In the genomic region with DNA sequence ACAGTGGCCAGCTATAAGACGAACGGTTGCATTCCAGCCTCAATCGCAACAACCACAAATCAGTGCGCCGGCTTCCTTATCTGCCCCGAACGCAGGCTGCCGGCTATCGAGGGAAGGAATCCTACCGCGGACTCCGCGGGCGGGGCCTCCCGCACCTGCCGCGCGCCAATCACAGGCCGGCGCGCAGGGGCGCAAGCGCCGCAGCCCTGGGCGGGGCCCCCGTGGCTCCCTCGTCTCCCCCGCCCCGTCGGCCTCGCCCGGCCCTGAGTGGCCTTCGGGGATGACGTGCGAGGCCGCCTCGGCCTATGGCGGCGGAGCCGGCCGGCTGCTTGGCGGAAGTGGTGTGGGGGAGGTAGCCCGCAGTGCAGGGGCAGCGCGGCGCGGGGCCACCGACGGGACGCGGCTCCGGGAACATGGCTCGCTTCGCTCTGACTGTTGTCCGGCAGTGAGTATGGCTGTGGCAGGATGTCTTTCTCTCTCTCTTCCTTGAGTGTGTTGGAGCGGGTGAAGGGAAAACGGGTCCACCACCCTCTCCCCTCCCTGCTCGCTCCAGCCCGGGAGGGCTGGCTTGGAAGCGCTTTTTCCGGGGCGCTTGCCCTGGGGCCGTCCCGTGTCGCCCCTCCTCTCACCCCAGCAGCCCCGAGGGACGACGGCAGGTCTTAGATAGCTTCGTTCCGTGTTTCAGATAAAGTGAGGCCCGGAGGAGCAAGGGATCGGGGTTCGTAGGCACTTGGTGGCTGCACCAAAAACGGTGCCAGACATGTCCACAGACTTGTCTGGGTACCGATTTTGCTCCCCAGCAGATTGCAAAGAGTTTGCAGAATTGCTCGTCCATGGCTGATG, we compare ENCODE assay signal across 8 cellular contexts. TPM values are rescaled to one million over a fixed set of nuclear protein-coding genes. Genes with fewer than 3 reads are reported as not detected.
DNase-seq lines count a peak whose midpoint lies in the region; ATAC-seq and TF ChIP-seq lines count a peak whose summit lies in the region.

A gene with protein sequence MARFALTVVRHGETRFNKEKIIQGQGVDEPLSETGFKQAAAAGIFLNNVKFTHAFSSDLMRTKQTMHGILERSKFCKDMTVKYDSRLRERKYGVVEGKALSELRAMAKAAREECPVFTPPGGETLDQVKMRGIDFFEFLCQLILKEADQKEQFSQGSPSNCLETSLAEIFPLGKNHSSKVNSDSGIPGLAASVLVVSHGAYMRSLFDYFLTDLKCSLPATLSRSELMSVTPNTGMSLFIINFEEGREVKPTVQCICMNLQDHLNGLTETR (plus strand): TSS at position 355 of the 843 bp plus-strand sequence. CDS start 59 bp downstream, at position 414.

- 1% methylated on average over 73 of the region's 76 CpGs for WGBS in smooth muscle cell (ENCODE audit: low lambda C conversion rate)

- peak within 1 kb of the TSS; percentile 91 for H3K4me3 Mint-ChIP-seq in WTC11

- H3K36me3 ChIP-seq in smooth muscle cell (ENCODE audit: low read depth), result no peaks in the 10 kb centered on the region

- DNase-seq in AG08395 (ENCODE audit: low spot score), result peak; percentile 99
- peak; percentile 83 for DNase-seq in NCI-H2227 treated with DMSO at 0.1 percent for 48 hours (lab: John Stamatoyannopoulos, UW)
- peak; percentile 92 for DNase-seq in WTC11 (ENCODE audit: low spot score)
- DNase-seq in cardiac fibroblast (ENCODE audit: low read depth in 2 of 2), result peak; percentile 88 to 95
- DNase-seq in iPS-NIHi7 (ENCODE audit: extremely low spot score), result peak; percentile 99
- DNase-seq in smooth muscle cell (lab: John Stamatoyannopoulos, UW; ENCODE audit: unreplicated experiment), result peak; percentile 71

- H3K27ac Mint-ChIP-seq in WTC11, result peak within 1 kb of the TSS; percentile 97

- H3K9ac ChIP-seq in smooth muscle cell (ENCODE audit: low read depth), result peak within 1 kb of the TSS; percentile 94

- peaks cover 47% of the 10 kb centered on the region for H3K79me2 ChIP-seq in smooth muscle cell (ENCODE audit: low read depth)

- H3F3A ChIP-seq in smooth muscle cell (ENCODE audit: low read depth), result peaks cover 3% of the 10 kb centered on the region

- peak within 1 kb of the TSS; percentile 96 for H3K4me2 ChIP-seq in smooth muscle cell

- POLR2A ChIA-PET in WTC11 (lab: Charles Lee), result interaction anchor here (1.0 kb wide), 1 partner anchor 48 kb away, joined by 4 read pairs; a partner anchor contains a TSS

- CTCF ChIA-PET in WTC11 (lab: Charles Lee), result interaction anchor here (1.3 kb wide), 1 partner anchor 13 kb away, joined by 3 read pairs; no protein-coding TSS in a partner anchor

- no peaks in the 10 kb centered on the region for H3K9me3 Mint-ChIP-seq in WTC11

- H3K27me3 Mint-ChIP-seq in WTC11 (ENCODE audit: low read depth), result peaks cover 18% of the 10 kb centered on the region

- no peaks in the 10 kb centered on the region for H3K27me3 ChIP-seq in smooth muscle cell (ENCODE audit: low read depth)

- no peaks in the 10 kb centered on the region for H3K9me3 ChIP-seq in smooth muscle cell (replicated peaks; ENCODE audit: low read depth)

- peak; percentile 98 for TF ChIP-seq POLR2A in GM18951 (IDR thresholded peaks at IDR 0.05; ENCODE audit: extremely low read depth, insufficient read depth, insufficient read length)

- no peak for TF ChIP-seq CTCF in WTC11 (IDR thresholded peaks at IDR 0.05)
- TF ChIP-seq CTCF in cardiac fibroblast (IDR thresholded peaks at IDR 0.05; ENCODE audit: low read depth, low read length), result no peak
- TF ChIP-seq CTCF in smooth muscle cell (IDR thresholded peaks at IDR 0.05; ENCODE audit: borderline replicate concordance, insufficient read depth, poor library complexity, severe bottlenecking), result no peak

- peak; percentile 96 for ATAC-seq in HG03175 (IDR thresholded peaks at IDR 0.05; ENCODE audit: unreplicated experiment)
- peak; percentile 98 for ATAC-seq in WTC11

- peaks cover 9% of the 10 kb centered on the region for H3K4me1 ChIP-seq in smooth muscle cell (ENCODE audit: low read depth)

- H3K36me3 Mint-ChIP-seq in WTC11, result peaks cover 15% of the 10 kb centered on the region

- in situ Hi-C loops in GM18951 (cut with MboI; ENCODE audit: low sequenced_read_pairs, unreplicated experiment), result no loop called here

- H3K4me1 Mint-ChIP-seq in WTC11, result peaks cover 30% of the 10 kb centered on the region

- H4K20me1 ChIP-seq in smooth muscle cell (ENCODE audit: low read depth), result peaks cover 39% of the 10 kb centered on the region

- H3K4me3 ChIP-seq in cardiac fibroblast (replicated peaks in 1 of 2; ENCODE audit: low read depth in 2 of 2, low read length in 2 of 2), result peak within 1 kb of the TSS; percentile 97 to 98
- H3K4me3 ChIP-seq in smooth muscle cell, result peak within 1 kb of the TSS; percentile 94

- peak within 1 kb of the TSS; percentile 97 for H3K27ac ChIP-seq in smooth muscle cell (ENCODE audit: low read depth)

- peak within 1 kb of the TSS; percentile 87 for H2AFZ ChIP-seq in smooth muscle cell (ENCODE audit: low read depth)

TF ChIP-seq in WTC11, 78 proteins besides CTCF, POLR2A, EP300 and RAD21 (continues in another document):
- TF ChIP-seq IRF2 (CRISPR knock-in tag; IDR thresholded peaks at IDR 0.05; ENCODE audit: borderline replicate concordance, low read depth) (no peak), MYBL2 (CRISPR knock-in tag; IDR thresholded peaks at IDR 0.05) (0 out of 2 replicates have a peak, but pooled peaks have one; percentile 21), NFE2L1 (CRISPR knock-in tag; IDR thresholded peaks at IDR 0.05) (0 out of 2 replicates have a peak, but pooled peaks have one; percentile 45), NR3C1 (CRISPR knock-in tag; conservative IDR thresholded peaks at IDR 0.05; ENCODE audit: low read depth) (0 out of 2 replicates have a peak, but pooled peaks have one; percentile 90), CREM (CRISPR knock-in tag; IDR thresholded peaks at IDR 0.05) (peak; percentile 81; the same call in 1 of the 2 replicates), ZNF232 (CRISPR knock-in tag; IDR thresholded peaks at IDR 0.05) (peak; percentile 38; the same call in 1 of the 2 replicates), FOXP1 (CRISPR knock-in tag; IDR thresholded peaks at IDR 0.05; ENCODE audit: borderline replicate concordance) (peak; percentile 86), ZNF121 (CRISPR knock-in tag; IDR thresholded peaks at IDR 0.05) (no peak), CREB1 (CRISPR knock-in tag; IDR thresholded peaks at IDR 0.05) (0 out of 2 replicates have a peak, but pooled peaks have one; percentile 39), ATF1 (CRISPR knock-in tag; IDR thresholded peaks at IDR 0.05) (no peak)
- TF ChIP-seq, protein P1, sequence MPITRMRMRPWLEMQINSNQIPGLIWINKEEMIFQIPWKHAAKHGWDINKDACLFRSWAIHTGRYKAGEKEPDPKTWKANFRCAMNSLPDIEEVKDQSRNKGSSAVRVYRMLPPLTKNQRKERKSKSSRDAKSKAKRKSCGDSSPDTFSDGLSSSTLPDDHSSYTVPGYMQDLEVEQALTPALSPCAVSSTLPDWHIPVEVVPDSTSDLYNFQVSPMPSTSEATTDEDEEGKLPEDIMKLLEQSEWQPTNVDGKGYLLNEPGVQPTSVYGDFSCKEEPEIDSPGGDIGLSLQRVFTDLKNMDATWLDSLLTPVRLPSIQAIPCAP (CRISPR knock-in tag; IDR thresholded peaks at IDR 0.05), result peak; percentile 51; the same call in 1 of the 2 replicates
- TF ChIP-seq, protein P2, sequence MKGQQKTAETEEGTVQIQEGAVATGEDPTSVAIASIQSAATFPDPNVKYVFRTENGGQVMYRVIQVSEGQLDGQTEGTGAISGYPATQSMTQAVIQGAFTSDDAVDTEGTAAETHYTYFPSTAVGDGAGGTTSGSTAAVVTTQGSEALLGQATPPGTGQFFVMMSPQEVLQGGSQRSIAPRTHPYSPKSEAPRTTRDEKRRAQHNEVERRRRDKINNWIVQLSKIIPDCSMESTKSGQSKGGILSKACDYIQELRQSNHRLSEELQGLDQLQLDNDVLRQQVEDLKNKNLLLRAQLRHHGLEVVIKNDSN (CRISPR knock-in tag; IDR thresholded peaks at IDR 0.05), result no peak
- TF ChIP-seq, protein P3, sequence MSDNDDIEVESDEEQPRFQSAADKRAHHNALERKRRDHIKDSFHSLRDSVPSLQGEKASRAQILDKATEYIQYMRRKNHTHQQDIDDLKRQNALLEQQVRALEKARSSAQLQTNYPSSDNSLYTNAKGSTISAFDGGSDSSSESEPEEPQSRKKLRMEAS (CRISPR knock-in tag; IDR thresholded peaks at IDR 0.05), result peak; percentile 76; the same call in 1 of the 2 replicates
- TF ChIP-seq, protein P4, sequence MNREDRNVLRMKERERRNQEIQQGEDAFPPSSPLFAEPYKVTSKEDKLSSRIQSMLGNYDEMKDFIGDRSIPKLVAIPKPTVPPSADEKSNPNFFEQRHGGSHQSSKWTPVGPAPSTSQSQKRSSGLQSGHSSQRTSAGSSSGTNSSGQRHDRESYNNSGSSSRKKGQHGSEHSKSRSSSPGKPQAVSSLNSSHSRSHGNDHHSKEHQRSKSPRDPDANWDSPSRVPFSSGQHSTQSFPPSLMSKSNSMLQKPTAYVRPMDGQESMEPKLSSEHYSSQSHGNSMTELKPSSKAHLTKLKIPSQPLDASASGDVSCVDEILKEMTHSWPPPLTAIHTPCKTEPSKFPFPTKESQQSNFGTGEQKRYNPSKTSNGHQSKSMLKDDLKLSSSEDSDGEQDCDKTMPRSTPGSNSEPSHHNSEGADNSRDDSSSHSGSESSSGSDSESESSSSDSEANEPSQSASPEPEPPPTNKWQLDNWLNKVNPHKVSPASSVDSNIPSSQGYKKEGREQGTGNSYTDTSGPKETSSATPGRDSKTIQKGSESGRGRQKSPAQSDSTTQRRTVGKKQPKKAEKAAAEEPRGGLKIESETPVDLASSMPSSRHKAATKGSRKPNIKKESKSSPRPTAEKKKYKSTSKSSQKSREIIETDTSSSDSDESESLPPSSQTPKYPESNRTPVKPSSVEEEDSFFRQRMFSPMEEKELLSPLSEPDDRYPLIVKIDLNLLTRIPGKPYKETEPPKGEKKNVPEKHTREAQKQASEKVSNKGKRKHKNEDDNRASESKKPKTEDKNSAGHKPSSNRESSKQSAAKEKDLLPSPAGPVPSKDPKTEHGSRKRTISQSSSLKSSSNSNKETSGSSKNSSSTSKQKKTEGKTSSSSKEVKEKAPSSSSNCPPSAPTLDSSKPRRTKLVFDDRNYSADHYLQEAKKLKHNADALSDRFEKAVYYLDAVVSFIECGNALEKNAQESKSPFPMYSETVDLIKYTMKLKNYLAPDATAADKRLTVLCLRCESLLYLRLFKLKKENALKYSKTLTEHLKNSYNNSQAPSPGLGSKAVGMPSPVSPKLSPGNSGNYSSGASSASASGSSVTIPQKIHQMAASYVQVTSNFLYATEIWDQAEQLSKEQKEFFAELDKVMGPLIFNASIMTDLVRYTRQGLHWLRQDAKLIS (CRISPR knock-in tag; IDR thresholded peaks at IDR 0.05; ENCODE audit: borderline replicate concordance), result 0 out of 2 replicates have a peak, but pooled peaks have one; percentile 38

RNA-seq across cellular contexts. Expression of the gene that starts here (rescaled TPM):
- total RNA-seq in WTC11 (2021) (14.4 to 26.7 TPM (median 18.0 TPM) in 3 replicates), smooth muscle cell (21.0 and 21.6 TPM in 2 replicates)
- polyA plus RNA-seq in smooth muscle cell, result 26.1 and 36.0 TPM in 2 replicates

Comparison
In these comparisons a context has a peak if more than half of its experiments do, and no peak if none do; other contexts are left out.
1. Peak in every context shown above with its lines: DNase-seq, ATAC-seq, H3K4me3 ChIP-seq and H3K27ac ChIP-seq.